Comparison of ENCODE assay signal across 12 cellular contexts in the genomic region with DNA sequence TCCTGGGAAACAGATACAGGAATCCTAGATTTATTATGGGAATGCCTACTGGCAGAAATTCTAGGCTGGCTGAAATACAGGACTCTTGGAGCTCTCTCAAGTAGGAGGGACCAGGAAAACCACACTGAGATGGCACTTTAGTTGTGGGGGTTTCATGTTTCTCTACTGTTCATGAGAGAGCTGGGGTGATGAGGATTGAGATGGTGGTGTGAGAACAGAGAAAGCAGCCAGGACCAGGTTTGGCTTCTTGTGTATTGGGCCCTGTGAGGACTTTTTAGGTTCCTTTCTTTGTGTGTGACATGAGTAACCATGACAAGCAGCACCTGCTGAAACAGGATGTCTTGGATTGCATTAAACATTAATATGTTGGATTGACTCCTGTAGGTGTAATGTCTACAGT. TPM values are rescaled to one million over a fixed set of nuclear protein-coding genes. Genes with fewer than 3 reads are reported as not detected.
A peak's percentile ranks its signal among the peaks of the same experiment; 100 is the strongest.
DNase-seq lines count a peak whose midpoint lies in the region; ATAC-seq and TF ChIP-seq lines count a peak whose summit lies in the region.
"Had no signal": no experiment of that assay in that cellular context is flagged by ENCODE, and none has a peak within 500 bp of the region (broad histone marks: within the 10 kb centered on the region; RNA-seq: fewer than 3 reads in every experiment).

No MANE protein-coding gene starts in this region.

- peaks cover 80% of the 10 kb centered on the region for H4K20me1 ChIP-seq in BLaER1

- intact Hi-C loops in testis (cut with DNase I; ENCODE audit: low total_unique reads): no loop called here

- no peak overlapping the region for H3K23ac ChIP-seq in mesendoderm (ENCODE audit: low read length)

- no peak overlapping the region for H3K4ac ChIP-seq in mesendoderm (ENCODE audit: low read depth, low read length)

- DNase-seq in HT1080 (ENCODE audit: low read depth) (peak; percentile 67), adipocyte (ENCODE audit: low read depth) (peak; percentile 48), mesendoderm (peak; percentile 34), testis (no peak), COLO668 (lab: John Stamatoyannopoulos, UW; ENCODE audit: unreplicated experiment) (no peak), HPDE6-E6E7 (ENCODE audit: extremely low spot score) (no peak)
- DNase-seq: amniotic stem cell, GDM1, NCI-H446 treated with DMSO at 0.1 percent for 48 hours, posterior cingulate gyrus had no signal

- H4K5ac ChIP-seq in mesendoderm (ENCODE audit: low read length): no peak overlapping the region

- H4K8ac ChIP-seq in mesendoderm (ENCODE audit: low read depth, low read length): no peak overlapping the region

- H3K27ac ChIP-seq in BLaER1 (0 out of 2 replicates have a peak overlapping the region, but pooled peaks have one; percentile 10), mesendoderm (ENCODE audit: low read depth, low read length) (no peak overlapping the region), testis (no peak overlapping the region)

- H3K79me1 ChIP-seq in mesendoderm (ENCODE audit: low read length): peaks cover 4% of the 10 kb centered on the region

- H3K4me1 ChIP-seq in BLaER1 (peaks cover 73% of the 10 kb centered on the region), adipocyte (ENCODE audit: control insufficient read depth, insufficient read depth, low read length) (peaks cover 74% of the 10 kb centered on the region), mesendoderm (ENCODE audit: control insufficient read depth, low read depth, low read length) (peaks cover 23% of the 10 kb centered on the region), testis (peaks cover 49% of the 10 kb centered on the region)

- peak overlapping the region; percentile 58 for H3K9ac ChIP-seq in BLaER1
- no peak overlapping the region for H3K9ac ChIP-seq in adipocyte (ENCODE audit: low read length)
- peak overlapping the region; percentile 26 for H3K9ac ChIP-seq in mesendoderm (ENCODE audit: low read length)

- no peak overlapping the region for H2BK5ac ChIP-seq in mesendoderm (ENCODE audit: low read length)

- H3K4me3 ChIP-seq in BLaER1: peak overlapping the region; percentile 98; the same call in 1 of the 2 replicates
- peak overlapping the region; percentile 7 for H3K4me3 ChIP-seq in adipocyte (ENCODE audit: low read length)
- H3K4me3 ChIP-seq in mesendoderm (ENCODE audit: low read length): no peak overlapping the region
- H3K4me3 ChIP-seq in testis: no peak overlapping the region

- H3K4me2 ChIP-seq in BLaER1 (peak overlapping the region; percentile 89), mesendoderm (ENCODE audit: low read length) (peak overlapping the region; percentile 3)

- no peak overlapping the region for H2BK15ac ChIP-seq in mesendoderm (replicated peaks; ENCODE audit: low read depth)

- no peak for TF ChIP-seq CTCF in testis (IDR thresholded peaks at IDR 0.05)

- H3K79me2 ChIP-seq in mesendoderm (ENCODE audit: control insufficient read depth, insufficient read depth, low read length): peaks cover 94% of the 10 kb centered on the region

- H3K18ac ChIP-seq in mesendoderm (ENCODE audit: low read length): no peak overlapping the region

- ATAC-seq in HG03025 (IDR thresholded peaks at IDR 0.05; ENCODE audit: low FRiP score, unreplicated experiment): no peak

- H2BK120ac ChIP-seq in mesendoderm (ENCODE audit: low read depth, low read length): no peak overlapping the region

- H3K9me3 ChIP-seq in BLaER1 (no peaks in the 10 kb centered on the region), adipocyte (ENCODE audit: control insufficient read depth, low read length) (no peaks in the 10 kb centered on the region), testis (no peaks in the 10 kb centered on the region)

- no peak overlapping the region for H3K56ac ChIP-seq in mesendoderm (ENCODE audit: low read length)

- no peak for TF ChIP-seq POLR2A in testis (IDR thresholded peaks at IDR 0.05)

- no peaks in the 10 kb centered on the region for H3K27me3 ChIP-seq in BLaER1
- no peaks in the 10 kb centered on the region for H3K27me3 ChIP-seq in adipocyte (replicated peaks; ENCODE audit: control insufficient read depth, insufficient read depth, low read length)
- H3K27me3 ChIP-seq in mesendoderm (ENCODE audit: insufficient read depth, low read length, poor library complexity): no peaks in the 10 kb centered on the region
- H3K27me3 ChIP-seq in testis: no peaks in the 10 kb centered on the region

- H2AK5ac ChIP-seq in mesendoderm (ENCODE audit: low read length): no peak overlapping the region

- H3K36me3 ChIP-seq in BLaER1 (peaks cover 47% of the 10 kb centered on the region), adipocyte (ENCODE audit: control insufficient read depth, insufficient read depth, low read length, severe bottlenecking) (peaks cover 4% of the 10 kb centered on the region), mesendoderm (ENCODE audit: control insufficient read depth, insufficient read depth, low read length) (no peaks in the 10 kb centered on the region), testis (ENCODE audit: low read depth, missing control alignments) (no peaks in the 10 kb centered on the region)

RNA-seq across cellular contexts. Expression of a gene that starts 4.9 kb away (rescaled TPM):
- 15.0 and 17.2 TPM in 2 replicates for total RNA-seq in HT1080 (2014; rRNA removed; shearing (Covaris generic))
- 24.1 and 30.5 TPM in 2 replicates for polyA plus RNA-seq in HT1080 (2015; cell fraction: cytosol; rRNA removed)
- polyA plus RNA-seq in HT1080 (2015; cell fraction: nucleus; rRNA removed): 51.6 and 56.8 TPM in 2 replicates
- 96.8 TPM for polyA plus RNA-seq in mesendoderm (2013, experiment 1 of 2)
- polyA plus RNA-seq in mesendoderm (2013, experiment 2 of 2): 97.9 TPM
- total RNA-seq in testis: 100 to 1,000 TPM; 106 to 119 TPM
- 53.7 TPM for polyA plus RNA-seq in testis (ENCODE audit: insufficient read depth, low read depth, low replicate concordance)

Comparison
In these comparisons a context has a peak if more than half of its experiments do, and no peak if none do; other contexts are left out.
1. H3K4me3 ChIP-seq: peak in BLaER1 (single experiment) and adipocyte (single experiment); none in mesendoderm (single experiment) and testis (0 of 2).
2. DNase-seq: peak in HT1080 (single experiment), adipocyte (single experiment) and mesendoderm (single experiment); none in testis (single experiment), COLO668 (single experiment) and HPDE6-E6E7 (single experiment).